In genomic region chr15:68706256-68706655, GRCh38 we compare ENCODE assay signal across 21 cellular contexts.
DNase-seq lines count a peak whose midpoint lies in the region; ATAC-seq and TF ChIP-seq lines count a peak whose summit lies in the region.
"Had no signal": no experiment of that assay in that cellular context is flagged by ENCODE, and none has a peak within 500 bp of the region (broad histone marks: within the 10 kb centered on the region; RNA-seq: fewer than 3 reads in every experiment).

No MANE protein-coding gene starts in this region.

- H3K36me3 ChIP-seq in esophagus muscularis mucosa, result peaks cover 0 to 6% (median 0%) of the 10 kb centered on the region in 4 donors
- H3K36me3 ChIP-seq: HAP-1 had no signal

- TF ChIP-seq EP300 in esophagus muscularis mucosa (IDR thresholded peaks at IDR 0.05), result no peak

- H3K4me3 ChIP-seq in esophagus muscularis mucosa, result no peak overlapping the region
- H3K4me3 ChIP-seq: BLaER1 treated with 17β-estradiol and CSF1 and Interleukin-3, amounts not matched to agents 10 nM and 100 nM; HAP-1; K562; MG63 had no signal

- ATAC-seq in stimulated activated effector memory CD8-positive, alpha-beta T cell treated with anti-CD3 and anti-CD28 coated beads, Interleukin-12 subunit alpha, Interleukin-12 subunit beta, amount 100 ng/mL, for 72 hours, result peak; percentile 15
- ATAC-seq: CD8-positive, alpha-beta T cell; HepG2; K562 had no signal

- H3K4me1 Mint-ChIP-seq in stimulated activated effector memory CD8-positive, alpha-beta T cell treated with anti-CD3 and anti-CD28 coated beads, Interleukin-12 subunit alpha, Interleukin-12 subunit beta, amount 100 ng/mL, for 72 hours, result no peaks in the 10 kb centered on the region

- peak; percentile 9 for DNase-seq in DMS 273 (lab: John Stamatoyannopoulos, UW; ENCODE audit: unreplicated experiment)
- no peak for DNase-seq in DMS 273 treated with DMSO at 0.1 percent for 48 hours (lab: John Stamatoyannopoulos, UW)
- DNase-seq in left kidney (ENCODE audit: low read depth, low spot score), result peak; percentile 48
- DNase-seq in stimulated activated effector memory CD8-positive, alpha-beta T cell treated with anti-CD3 and anti-CD28 coated beads, Interleukin-12 subunit alpha, Interleukin-12 subunit beta, amount 100 ng/mL, for 72 hours (ENCODE audit: low spot score in 2 of 2), result no peak
- no peak for DNase-seq in esophagus muscularis mucosa (ENCODE audit: extremely low spot score)
- DNase-seq in ecto neural progenitor cell (ENCODE audit: low spot score), result no peak
- no peak for DNase-seq in G401 (ENCODE audit: low spot score)
- DNase-seq: CD8-positive, alpha-beta T cell; MG63; NCI-H1694 treated with DMSO at 0.1 percent for 48 hours; NCI-H2081 treated with DMSO at 0.1 percent for 48 hours; NCI-H446 treated with DMSO at 0.1 percent for 48 hours; NCI-H526 treated with DMSO at 0.1 percent for 48 hours; OCI-M1; Right ventricle myocardium superior had no signal

- TF ChIP-seq CTCF in VCaP (conservative IDR thresholded peaks at IDR 0.05), result no peak
- TF ChIP-seq CTCF in esophagus muscularis mucosa (IDR thresholded peaks at IDR 0.05), result no peak

- no peak overlapping the region for H3K27ac Mint-ChIP-seq in stimulated activated effector memory CD8-positive, alpha-beta T cell treated with anti-CD3 and anti-CD28 coated beads, Interleukin-12 subunit alpha, Interleukin-12 subunit beta, amount 100 ng/mL, for 72 hours
- H3K27ac Mint-ChIP-seq: CD8-positive, alpha-beta T cell had no signal

- H3K9me3 Mint-ChIP-seq in stimulated activated effector memory CD8-positive, alpha-beta T cell treated with anti-CD3 and anti-CD28 coated beads, Interleukin-12 subunit alpha, Interleukin-12 subunit beta, amount 100 ng/mL, for 72 hours, result no peaks in the 10 kb centered on the region
- H3K9me3 Mint-ChIP-seq: CD8-positive, alpha-beta T cell had no signal

- in situ Hi-C loops in G401 (cut with HindIII; ENCODE audit: low sequenced_read_pairs), result no loop called here

- WGBS in esophagus muscularis mucosa, result 94% methylated on average over 4 of the region's 4 CpGs

- no peak for TF ChIP-seq POLR2A in esophagus muscularis mucosa (IDR thresholded peaks at IDR 0.05; ENCODE audit: low read depth)

- H3K9me3 ChIP-seq in esophagus muscularis mucosa, result no peaks in the 10 kb centered on the region
- H3K9me3 ChIP-seq: BLaER1 treated with 17β-estradiol and CSF1 and Interleukin-3, amounts not matched to agents 10 nM and 100 nM; HAP-1; MG63 had no signal

- intact Hi-C loops in esophagus muscularis mucosa (cut with DNase I), result no loop called here

- H3K4me3 Mint-ChIP-seq in stimulated activated effector memory CD8-positive, alpha-beta T cell treated with anti-CD3 and anti-CD28 coated beads, Interleukin-12 subunit alpha, Interleukin-12 subunit beta, amount 100 ng/mL, for 72 hours, result no peak overlapping the region
- H3K4me3 Mint-ChIP-seq: CD8-positive, alpha-beta T cell had no signal

- H3K4me1 ChIP-seq in esophagus muscularis mucosa, result peaks cover 8 to 38% (median 10%) of the 10 kb centered on the region in 4 donors
- H3K4me1 ChIP-seq: HAP-1 had no signal

- H3K27ac ChIP-seq in VCaP, result peak overlapping the region; percentile 98
- H3K27ac ChIP-seq in esophagus muscularis mucosa (replicated peaks in 1 of 4), result no peak overlapping the region
- H3K27ac ChIP-seq: 22Rv1; BLaER1 treated with 17β-estradiol and CSF1 and Interleukin-3, amounts not matched to agents 10 nM and 100 nM had no signal

- H3K36me3 Mint-ChIP-seq in stimulated activated effector memory CD8-positive, alpha-beta T cell treated with anti-CD3 and anti-CD28 coated beads, Interleukin-12 subunit alpha, Interleukin-12 subunit beta, amount 100 ng/mL, for 72 hours, result no peaks in the 10 kb centered on the region
- H3K36me3 Mint-ChIP-seq: CD8-positive, alpha-beta T cell had no signal

- H3K27me3 ChIP-seq in esophagus muscularis mucosa, result peaks cover 0 to 3% (median 0%) of the 10 kb centered on the region in 4 donors
- H3K27me3 ChIP-seq: BLaER1 treated with 17β-estradiol and CSF1 and Interleukin-3, amounts not matched to agents 10 nM and 100 nM; MG63 had no signal

Comparison
In these comparisons a context has a peak if more than half of its experiments do, and no peak if none do; other contexts are left out.
1. DNase-seq: peak in DMS 273 (single experiment) and left kidney (single experiment); none in DMS 273 treated with DMSO at 0.1 percent for 48 hours (single experiment), stimulated activated effector memory CD8-positive, alpha-beta T cell treated with anti-CD3 and anti-CD28 coated beads, Interleukin-12 subunit alpha, Interleukin-12 subunit beta, amount 100 ng/mL, for 72 hours (0 of 2), esophagus muscularis mucosa (single experiment), ecto neural progenitor cell (single experiment) and G401 (single experiment).